8 cellular contexts compared by ENCODE assay signal in genomic region chr1:23539698-23540266, GRCh38. TPM values are rescaled to one million over a fixed set of nuclear protein-coding genes. Genes with fewer than 3 reads are reported as not detected.
DNase-seq lines count a peak whose midpoint lies in the region; ATAC-seq and TF ChIP-seq lines count a peak whose summit lies in the region.

No MANE protein-coding gene starts in this region.

- POLR2A ChIA-PET in WTC11 (lab: Charles Lee) = interaction anchor here (0.6 to 1.5 kb wide), 8 partner anchors 14 to 195 kb away, joined by 3 to 8 read pairs (median 5); partner anchors contain the start of genes ASAP3 and HNRNPR

- no peak overlapping the region for H3K27ac ChIP-seq in breast epithelium

- no peak overlapping the region for H3K4me3 Mint-ChIP-seq in WTC11

- TF ChIP-seq CTCF in AG09309 (IDR thresholded peaks at IDR 0.05; ENCODE audit: control insufficient read depth, insufficient read depth, low read depth, low read length, missing control alignments) (peak; percentile 96), WTC11 (IDR thresholded peaks at IDR 0.05) (peak; percentile 76), breast epithelium (IDR thresholded peaks at IDR 0.05) (peak; percentile 72 to 95 (median 91))

- H3K4me1 Mint-ChIP-seq in WTC11 = peaks cover 10% of the 10 kb centered on the region

- H3K9me3 ChIP-seq in breast epithelium = no peaks in the 10 kb centered on the region

- H3K27ac Mint-ChIP-seq in WTC11 = peak overlapping the region; percentile 64; the same call in 1 of the 2 replicates

- no peak for DNase-seq in AG09309 (ENCODE audit: low read depth)
- DNase-seq in NCI-H446 treated with DMSO at 0.1 percent for 48 hours (lab: John Stamatoyannopoulos, UW) = peak; percentile 92
- DNase-seq in WTC11 (ENCODE audit: low spot score) = peak; percentile 97
- DNase-seq in breast epithelium (ENCODE audit: low spot score in 2 of 2) = peak; percentile 83 to 89
- peak; percentile 88 for DNase-seq in kidney glomerular epithelial cell (lab: John Stamatoyannopoulos, UW)
- DNase-seq in stimulated activated CD4-positive, alpha-beta T cell treated with anti-CD3 and anti-CD28 coated beads, Interleukin-1b, Interleukin-23, amount 100 ng/mL, for 48 hours = peak; percentile 93

- H3K36me3 ChIP-seq in breast epithelium = no peaks in the 10 kb centered on the region

- H3K4me1 ChIP-seq in breast epithelium = peaks cover 0 to 4% of the 10 kb centered on the region in 2 donors

- intact Hi-C loops in breast epithelium (cut with DNase I; ENCODE audit: low total_unique reads) = no loop called here

- ATAC-seq in GM19043 (IDR thresholded peaks at IDR 0.05; ENCODE audit: low read depth, unreplicated experiment) (peak; percentile 84), HG03354 (IDR thresholded peaks at IDR 0.05; ENCODE audit: poor library complexity, severe bottlenecking, unreplicated experiment) (peak; percentile 79), WTC11 (peak; percentile 95)

- H3K36me3 Mint-ChIP-seq in WTC11 = no peaks in the 10 kb centered on the region

- H3K9me3 Mint-ChIP-seq in WTC11 = no peaks in the 10 kb centered on the region

- no peaks in the 10 kb centered on the region for H3K27me3 ChIP-seq in breast epithelium

- TF ChIP-seq POLR2A in breast epithelium (IDR thresholded peaks at IDR 0.05) = no peak

- no peaks in the 10 kb centered on the region; the same call in 1 of the 2 replicates for H3K27me3 Mint-ChIP-seq in WTC11 (ENCODE audit: low read depth)

- CTCF ChIA-PET in WTC11 (lab: Charles Lee) = interaction anchor here (0.6 to 8.1 kb wide), 48 partner anchors 11 to 440 kb away, joined by 3 to 220 read pairs (median 5); partner anchors contain the start of genes ASAP3, E2F2, HNRNPR and ID3

- H3K4me3 ChIP-seq in AG09309 (ENCODE audit: control insufficient read depth, low read depth, low read length) = no peak overlapping the region
- H3K4me3 ChIP-seq in breast epithelium = peak overlapping the region in 2 of 3 donors; percentile 25 to 40

TF ChIP-seq in WTC11, 78 proteins besides CTCF, POLR2A, EP300 and RAD21 (continues in another document):
- TF ChIP-seq ZNF532 (CRISPR knock-in tag; IDR thresholded peaks at IDR 0.05; ENCODE audit: borderline replicate concordance) (no peak), ZNF423 (CRISPR knock-in tag; IDR thresholded peaks at IDR 0.05) (no peak), FOXP4 (CRISPR knock-in tag; IDR thresholded peaks at IDR 0.05) (no peak), ZNF416 (CRISPR knock-in tag; IDR thresholded peaks at IDR 0.05) (no peak), GTF2I (CRISPR knock-in tag; conservative IDR thresholded peaks at IDR 0.05) (no peak), ZNF138 (CRISPR knock-in tag; conservative IDR thresholded peaks at IDR 0.05) (no peak), ETV6 (CRISPR knock-in tag; IDR thresholded peaks at IDR 0.05) (peak; percentile 30; the same call in 1 of the 2 replicates), ZNF232 (CRISPR knock-in tag; IDR thresholded peaks at IDR 0.05) (no peak), SMAD4 (CRISPR knock-in tag; IDR thresholded peaks at IDR 0.05) (no peak), HMGA2 (CRISPR knock-in tag; IDR thresholded peaks at IDR 0.05) (no peak), AFF4 (CRISPR knock-in tag; IDR thresholded peaks at IDR 0.05; ENCODE audit: borderline replicate concordance) (no peak), STAT6 (CRISPR knock-in tag; conservative IDR thresholded peaks at IDR 0.05; ENCODE audit: low read depth) (no peak)

RNA-seq across cellular contexts. Expression of gene E2F2, which starts 8.7 kb away (rescaled TPM):
- total RNA-seq in WTC11 (2021) = 4.9 to 5.6 TPM (median 5.4 TPM) in 3 replicates
- under 1 TPM; under 0.01 to 0.73 (median 0.33) TPM for total RNA-seq in breast epithelium

RNA-seq across cellular contexts. Expression of gene ID3, which starts 19.5 kb away (rescaled TPM):
- 168 to 278 TPM (median 273 TPM) in 3 replicates for total RNA-seq in WTC11 (2021)
- total RNA-seq in breast epithelium = 100 to 1,000 TPM in 1 of 3 donors, 10 to 100 TPM in 2; 79.9 to 133 (median 90.9) TPM

RNA-seq across cellular contexts. Expression of gene ASAP3, which starts 55.8 kb away (rescaled TPM):
- 64.5 to 71.2 TPM (median 70.3 TPM) in 3 replicates for total RNA-seq in WTC11 (2021)
- total RNA-seq in breast epithelium = 10 to 100 TPM; 47.7 to 61.6 (median 54.9) TPM
